Comparison of ENCODE assay signal across 1 cellular context in genomic region chr9:130756037-130756436, GRCh38.
TF ChIP-seq lines count a peak whose summit lies in the region.

No MANE protein-coding gene starts in this region.

TF ChIP-seq in endothelial cell of umbilical vein, 7 proteins besides CTCF, POLR2A, EP300 and RAD21:
- TF ChIP-seq JUN (IDR thresholded peaks at IDR 0.05; ENCODE audit: borderline replicate concordance, insufficient read depth, insufficient read length, low read depth) (no peak), MYC (IDR thresholded peaks at IDR 0.05; ENCODE audit: low read depth, low read length) (no peak), GATA2 (IDR thresholded peaks at IDR 0.05; ENCODE audit: insufficient read depth, insufficient read length, low read depth, low read length) (no peak), FOS (IDR thresholded peaks at IDR 0.05; ENCODE audit: borderline replicate concordance, insufficient read depth, low read length) (no peak), EZH2 (IDR thresholded peaks at IDR 0.05; ENCODE audit: borderline replicate concordance, low read depth, low read length, severe bottlenecking) (no peak), MAX (IDR thresholded peaks at IDR 0.05; ENCODE audit: insufficient read depth, insufficient read length) (no peak), POLR2AphosphoS5 (IDR thresholded peaks at IDR 0.05; ENCODE audit: insufficient read depth, low read depth, low read length) (no peak)
